Comparison of ENCODE assay signal across 16 cellular contexts in genomic region chr4:1394554-1395388, GRCh38. TPM values are rescaled to one million over a fixed set of nuclear protein-coding genes. Genes with fewer than 3 reads are reported as not detected.
DNase-seq lines count a peak whose midpoint lies in the region; ATAC-seq and TF ChIP-seq lines count a peak whose summit lies in the region.
"Not testable (repeated sequence)": the region's sequence is repeated elsewhere in the genome, so short reads cannot be mapped to it uniquely, and the experiment has no call there.
"Had no signal": no experiment of that assay in that cellular context is flagged by ENCODE, and none has a peak within 500 bp of the region (broad histone marks: within the 10 kb centered on the region; RNA-seq: fewer than 3 reads in every experiment).

No MANE protein-coding gene starts in this region.

- not testable (repeated sequence) for H3K27ac ChIP-seq in right cardiac atrium (ENCODE audit: low read length); right lobe of liver; neuronal stem cell (replicated peaks; ENCODE audit: low read length); sigmoid colon

- not testable (repeated sequence) for TF ChIP-seq POLR2A in right lobe of liver (IDR thresholded peaks at IDR 0.05); sigmoid colon (IDR thresholded peaks at IDR 0.05)

- H3K36me3 Mint-ChIP-seq in chondrocyte (ENCODE audit: low read depth): peaks cover 15% of the 10 kb centered on the region

- not testable (repeated sequence) for H3K23ac ChIP-seq in neuronal stem cell (ENCODE audit: low read depth, low read length, poor library complexity)

- not testable (repeated sequence) for H3K18ac ChIP-seq in neuronal stem cell (ENCODE audit: low read length)

- H3K36me3 ChIP-seq in right lobe of liver; neuronal stem cell (replicated peaks in 1 of 2; ENCODE audit: control insufficient read depth in 2 of 2, insufficient read depth in 2 of 2, low read length in 2 of 2): not testable (repeated sequence)
- H3K36me3 ChIP-seq in sigmoid colon: peaks cover 0 to 35% (median 5%) of the 10 kb centered on the region in 4 donors

- peak overlapping the region; percentile 22 for H2BK12ac ChIP-seq in neuronal stem cell (ENCODE audit: low read length)

- intact Hi-C loops in right cardiac atrium (cut with DNase I); right lobe of liver (cut with DNase I); sigmoid colon (cut with DNase I): not testable (repeated sequence)

- not testable (repeated sequence) for H3K27me3 ChIP-seq in right cardiac atrium (ENCODE audit: control insufficient read depth, insufficient read depth); right lobe of liver; neuronal stem cell (ENCODE audit: control insufficient read depth in 3 of 3, insufficient read depth in 3 of 3, low read depth in 1 of 3, low read length in 3 of 3); sigmoid colon

- not testable (repeated sequence) for ATAC-seq in right cardiac atrium, right lobe of liver

- not testable (repeated sequence) for TF ChIP-seq EP300 in sigmoid colon (IDR thresholded peaks at IDR 0.05)

- DNase-seq in activated naive CD4-positive, alpha-beta T cell treated with anti-CD3 and anti-CD28 coated beads, Interleukin-2, amount 50 U/mL, for 16 hours: peak; percentile 2
- DNase-seq in chondrocyte (ENCODE audit: low spot score): peak; percentile 35
- DNase-seq in right cardiac atrium: peak; percentile 2 to 27 (median 20)
- DNase-seq in right lobe of liver: peak in 2 of 3 donors; percentile 2 to 46
- DNase-seq in neuronal stem cell (ENCODE audit: low spot score): not testable (repeated sequence)
- DNase-seq in sigmoid colon: peak; percentile 19

- H3K4me3 ChIP-seq in right cardiac atrium (ENCODE audit: low read length); right lobe of liver; neuronal stem cell (ENCODE audit: low read length in 2 of 2); sigmoid colon: not testable (repeated sequence)

- WGBS in right cardiac atrium: 95% methylated on average over 50 of the region's 63 CpGs
- WGBS in right lobe of liver (ENCODE audit: insufficient coverage, low coverage, low lambda C conversion rate, missing lambda C conversion rate): 97% methylated on average over 33 of the region's 63 CpGs
- no CpG with 5 or more reads among the region's 63 CpGs for WGBS in neuronal stem cell (ENCODE audit: extremely low coverage in 2 of 2, insufficient read length in 2 of 2, insufficient replicate concordance in 1 of 2), 2 donors
- WGBS in sigmoid colon, 2 donors: 95% methylated on average over 54 to 57 of the region's 63 CpGs

- not testable (repeated sequence) for H2AK5ac ChIP-seq in neuronal stem cell (ENCODE audit: low read depth, low read length)

- not testable (repeated sequence) for H2BK15ac ChIP-seq in neuronal stem cell (ENCODE audit: low read length)

- not testable (repeated sequence) for H3K4ac ChIP-seq in neuronal stem cell (ENCODE audit: low read length)

- H3K27me3 Mint-ChIP-seq in chondrocyte (ENCODE audit: low read depth): not testable (repeated sequence)

- not testable (repeated sequence) for H3K4me3 Mint-ChIP-seq in chondrocyte (ENCODE audit: unreplicated experiment)

- H3K14ac ChIP-seq in neuronal stem cell (ENCODE audit: low read length): not testable (repeated sequence)

- not testable (repeated sequence) for H3K4me2 ChIP-seq in neuronal stem cell (ENCODE audit: insufficient read depth, low read length, poor library complexity, severe bottlenecking)

- H2BK5ac ChIP-seq in neuronal stem cell (ENCODE audit: low read length): not testable (repeated sequence)

- H3K4me1 Mint-ChIP-seq in chondrocyte (ENCODE audit: low read depth): not testable (repeated sequence)

- H3K9me3 Mint-ChIP-seq in chondrocyte (ENCODE audit: low read depth): not testable (repeated sequence)

- H3K4me1 ChIP-seq in right cardiac atrium (ENCODE audit: control insufficient read depth, insufficient read depth, low read length); right lobe of liver; neuronal stem cell (ENCODE audit: control insufficient read depth in 2 of 2, insufficient read depth in 1 of 2, low read depth in 1 of 2, low read length in 2 of 2); sigmoid colon: not testable (repeated sequence)

- not testable (repeated sequence) for H4K91ac ChIP-seq in neuronal stem cell (ENCODE audit: low read depth, low read length, poor library complexity)

- not testable (repeated sequence) for H3K79me1 ChIP-seq in neuronal stem cell (ENCODE audit: low read depth, low read length)

- not testable (repeated sequence) for TF ChIP-seq CTCF in chondrocyte (IDR thresholded peaks at IDR 0.05); right lobe of liver (IDR thresholded peaks at IDR 0.05); sigmoid colon (IDR thresholded peaks at IDR 0.05)

- not testable (repeated sequence) for H2BK120ac ChIP-seq in neuronal stem cell (ENCODE audit: low read depth, low read length)

- not testable (repeated sequence) for H2AFZ ChIP-seq in neuronal stem cell (ENCODE audit: low read length)

- H3K9me3 ChIP-seq in right cardiac atrium (ENCODE audit: control insufficient read depth, low read length); right lobe of liver; sigmoid colon: not testable (repeated sequence)
- H3K9me3 ChIP-seq in neuronal stem cell (replicated peaks in 1 of 2; ENCODE audit: control insufficient read depth in 2 of 2, insufficient read depth in 1 of 2, low read depth in 1 of 2, low read length in 2 of 2): peaks cover 21 to 27% of the 10 kb centered on the region in 2 donors

- H3K27ac Mint-ChIP-seq in chondrocyte (ENCODE audit: unreplicated experiment): not testable (repeated sequence)

- H3K9ac ChIP-seq in neuronal stem cell (ENCODE audit: low read depth, low read length, poor library complexity): not testable (repeated sequence)

- H4K8ac ChIP-seq in neuronal stem cell (ENCODE audit: low read depth, low read length): not testable (repeated sequence)

RNA-seq across cellular contexts. Expression of gene NKX1-1, which starts 11.5 kb away (rescaled TPM):
- not detected in 3 replicates for total RNA-seq in chondrocyte
- total RNA-seq in right cardiac atrium: not detected
- not detected for polyA plus RNA-seq in right cardiac atrium
- total RNA-seq in right lobe of liver: not detected
- polyA plus RNA-seq in neuronal stem cell (2013, experiment 1 of 2): not detected
- polyA plus RNA-seq in neuronal stem cell (2013, experiment 2 of 2): not detected
- total RNA-seq in sigmoid colon: not detected
- polyA plus RNA-seq in sigmoid colon: not detected
- total RNA-seq: A172; A673; Calu3; CD4-positive, alpha-beta memory T cell; Daoy; G401; GM23338; H4; H9 had no signal
- polyA plus RNA-seq: BJ; CD4-positive, alpha-beta memory T cell; GM23338 had no signal

RNA-seq across cellular contexts. Expression of gene UVSSA, which starts 47.8 kb away (rescaled TPM):
- total RNA-seq in chondrocyte (20.7 to 35.1 TPM (median 20.9 TPM) in 3 replicates), right cardiac atrium (1 to 10 TPM; 7.7 to 8.8 (median 8.5) TPM), right lobe of liver (10 to 100 TPM in 3 of 6 experiments, 1 to 10 TPM in 3; 9.1 to 14.5 (median 11.3) TPM), sigmoid colon (10 to 100 TPM in 2 of 4 donors, 1 to 10 TPM in 2; 7.1 to 17.4 (median 10.4) TPM)
- polyA plus RNA-seq in right cardiac atrium (5.0 TPM), sigmoid colon (10 to 100 TPM in 1 of 3 donors, 1 to 10 TPM in 2; 1.8 to 18.7 (median 4.6) TPM)
- 8.6 TPM for polyA plus RNA-seq in neuronal stem cell (2013, experiment 1 of 2)
- 8.7 TPM for polyA plus RNA-seq in neuronal stem cell (2013, experiment 2 of 2)
